In the genomic region with DNA sequence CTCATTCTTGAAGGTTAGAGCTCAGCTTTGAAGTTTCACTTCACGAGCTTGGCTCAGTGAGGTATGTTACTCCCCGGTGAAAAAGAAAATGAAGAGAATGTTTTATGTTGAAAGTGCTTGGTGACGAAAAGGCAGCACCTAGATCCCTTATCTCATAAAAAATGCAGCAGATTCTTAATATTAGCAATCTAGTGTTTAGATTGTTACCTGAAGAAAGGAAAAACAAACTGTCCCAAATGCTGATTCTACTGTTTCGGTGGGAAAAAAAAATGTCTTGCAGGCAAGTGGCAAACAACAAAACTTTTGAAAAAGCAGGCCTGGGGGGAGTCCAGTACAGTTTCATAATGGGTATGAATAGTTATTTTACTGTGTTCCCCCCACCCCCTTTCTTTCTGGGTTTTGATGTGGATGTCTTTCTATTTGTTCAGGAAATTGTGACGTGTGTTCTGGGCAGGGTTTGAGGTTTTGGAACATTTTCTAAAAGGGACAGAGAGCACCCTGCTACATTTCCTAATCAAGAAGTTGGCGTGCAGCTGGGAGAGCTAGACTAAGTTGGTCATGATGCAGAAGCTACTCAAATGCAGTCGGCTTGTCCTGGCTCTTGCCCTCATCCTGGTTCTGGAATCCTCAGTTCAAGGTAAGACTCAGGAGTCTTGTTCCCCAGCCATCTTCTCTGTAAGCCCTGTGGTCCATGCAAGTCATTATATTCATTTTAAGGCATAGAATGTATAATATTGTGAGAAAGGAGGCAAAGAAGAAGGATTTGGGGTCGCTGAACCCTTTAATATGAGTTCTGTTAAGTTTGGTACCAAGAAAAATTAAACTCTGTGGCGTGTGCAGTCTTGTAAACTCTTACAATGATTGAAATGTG, we compare ENCODE assay signal across 8 cellular contexts. TPM values are rescaled to one million over a fixed set of nuclear protein-coding genes. Genes with fewer than 3 reads are reported as not detected.
DNase-seq lines count a peak whose midpoint lies in the region; ATAC-seq and TF ChIP-seq lines count a peak whose summit lies in the region.

A gene with protein sequence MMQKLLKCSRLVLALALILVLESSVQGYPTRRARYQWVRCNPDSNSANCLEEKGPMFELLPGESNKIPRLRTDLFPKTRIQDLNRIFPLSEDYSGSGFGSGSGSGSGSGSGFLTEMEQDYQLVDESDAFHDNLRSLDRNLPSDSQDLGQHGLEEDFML (plus strand): TSS at position 504 of the 871 bp plus-strand sequence. CDS start 55 bp downstream, at position 559.

- no peak for TF ChIP-seq CTCF in fibroblast of pulmonary artery (IDR thresholded peaks at IDR 0.05; ENCODE audit: low read length, missing control alignments)
- TF ChIP-seq CTCF in psoas muscle (IDR thresholded peaks at IDR 0.05) = no peak
- TF ChIP-seq CTCF in vagina (IDR thresholded peaks at IDR 0.05) = no peak

- peak in 1 of 2 donors; percentile 60 for TF ChIP-seq POLR2A in vagina (IDR thresholded peaks at IDR 0.05)

- H3K9me3 ChIP-seq in psoas muscle (no peaks in the 10 kb centered on the region), vagina (no peaks in the 10 kb centered on the region)

- in situ Hi-C loops in G401 (cut with HindIII; ENCODE audit: low sequenced_read_pairs) = no loop called here

- H3K27me3 ChIP-seq in psoas muscle (ENCODE audit: insufficient read depth in 3 of 3, low read length in 2 of 3) = no peaks in the 10 kb centered on the region
- H3K27me3 ChIP-seq in vagina = no peaks in the 10 kb centered on the region

- 49 to 55% (median 53%) methylated on average over 9 of the region's 9 CpGs for WGBS in psoas muscle, 3 donors

- H3K27ac ChIP-seq in psoas muscle (peak within 1 kb of the TSS; percentile 83), vagina (peak within 1 kb of the TSS; percentile 81)

- H3K36me3 ChIP-seq in psoas muscle (ENCODE audit: insufficient read depth in 1 of 2, low read depth in 1 of 2) (no peaks in the 10 kb centered on the region), vagina (no peaks in the 10 kb centered on the region)

- peaks cover 2% of the 10 kb centered on the region for H3K4me1 ChIP-seq in psoas muscle
- peaks cover under 1% of the 10 kb centered on the region for H3K4me1 ChIP-seq in vagina

- DNase-seq in G401 (ENCODE audit: low spot score) = peak; percentile 23
- peak; percentile 70 for DNase-seq in HCEC 1CT
- DNase-seq in NOMO-1 treated with DMSO at 0.1 percent for 48 hours (lab: John Stamatoyannopoulos, UW; ENCODE audit: unreplicated experiment) = peak; percentile 97
- peak; percentile 79 to 80 for DNase-seq in activated T-cell treated with anti-CD3 and anti-CD28 coated beads, Interleukin-2, amount 50 U/mL, for 48 hours
- DNase-seq in fibroblast of pulmonary artery (ENCODE audit: low read depth) = peak; percentile 99
- peak; percentile 31 to 58 for DNase-seq in psoas muscle
- DNase-seq in vagina (ENCODE audit: extremely low spot score in 2 of 2) = peak in 1 of 2 donors; percentile 90
- no peak for DNase-seq in SHP77 treated with DMSO at 0.1 percent for 48 hours (lab: John Stamatoyannopoulos, UW)

- intact Hi-C loops in psoas muscle (cut with DNase I) (loop anchor here in 1 of 2 donors (5.0 kb wide), 1 partner anchor 36 kb away; no protein-coding TSS in a partner anchor), vagina (cut with DNase I) (no loop called here)

- H3K4me3 ChIP-seq in fibroblast of pulmonary artery (replicated peaks; ENCODE audit: low read depth, low read length) (peak within 1 kb of the TSS; percentile 87), psoas muscle (peak within 1 kb of the TSS; percentile 64), vagina (peak within 1 kb of the TSS; percentile 13 to 42)

- ATAC-seq in psoas muscle = peak; percentile 34 to 81 (median 64)

RNA-seq across cellular contexts. Expression of the gene that starts here (rescaled TPM):
- 0.34 and 0.43 TPM in 2 replicates for total RNA-seq in G401 (2014; rRNA removed; shearing (Covaris generic))
- 10 to 100 TPM; 27.8 to 43.4 (median 30.5) TPM for total RNA-seq in psoas muscle
- 10 to 100 TPM; 30.2 to 54.0 (median 33.2) TPM for polyA plus RNA-seq in psoas muscle
- 117 TPM for total RNA-seq in vagina

Comparison
In these comparisons a context has a peak if more than half of its experiments do, and no peak if none do; other contexts are left out.
1. RNA of the gene that starts here (total RNA-seq): 117 TPM in vagina (single experiment) and 27.8 to 43.4 TPM in psoas muscle; 0.34 to 0.43 TPM in G401; every median in the first group is over 10 times any median in the second.
2. Peak in DNase-seq in G401; RNA of the gene not detected or under 1 TPM.
3. H3K4me3 ChIP-seq: peak in every context shown above with its lines; median percentile 87 in fibroblast of pulmonary artery; 64 in psoas muscle; 28 in vagina.